Comparison of ENCODE assay signal across 1 cellular context in the genomic region with DNA sequence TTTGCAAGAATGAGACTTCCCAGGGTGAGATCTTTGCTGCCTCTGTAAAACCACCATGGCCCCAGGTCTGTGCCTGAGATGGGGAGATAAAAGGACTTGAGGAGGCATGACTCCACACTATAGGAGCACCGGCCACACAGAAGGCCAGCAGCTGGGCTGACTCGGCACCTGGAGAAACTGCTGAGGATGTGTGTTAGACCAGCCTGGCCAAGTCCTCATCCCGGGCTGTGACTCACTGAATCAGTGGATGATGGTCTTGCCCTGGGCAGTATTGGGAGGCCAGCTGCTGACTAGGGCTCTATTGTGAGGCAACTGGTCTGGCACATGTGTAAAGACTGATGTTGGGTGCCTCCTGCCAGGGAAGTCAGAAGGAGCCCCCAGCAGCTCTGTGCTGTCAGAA.
TF ChIP-seq lines count a peak whose summit lies in the region.

No MANE protein-coding gene starts in this region.

TF ChIP-seq in SK-N-SH treated with all-trans-retinoic acid at 6 μM for 48 hours, 23 proteins besides CTCF, POLR2A, EP300 and RAD21 (continued from another document):
- TF ChIP-seq PPARA (CRISPR knock-in tag; IDR thresholded peaks at IDR 0.05; ENCODE audit: borderline replicate concordance) (no peak), ZFP3 (CRISPR knock-in tag; IDR thresholded peaks at IDR 0.05) (no peak), RARB (CRISPR knock-in tag; IDR thresholded peaks at IDR 0.05) (no peak), ZC3H10 (CRISPR knock-in tag; IDR thresholded peaks at IDR 0.05) (no peak), OSR1 (CRISPR knock-in tag; IDR thresholded peaks at IDR 0.05) (no peak), TOX (CRISPR knock-in tag; IDR thresholded peaks at IDR 0.05; ENCODE audit: borderline replicate concordance) (no peak)
- TF ChIP-seq, protein P1, sequence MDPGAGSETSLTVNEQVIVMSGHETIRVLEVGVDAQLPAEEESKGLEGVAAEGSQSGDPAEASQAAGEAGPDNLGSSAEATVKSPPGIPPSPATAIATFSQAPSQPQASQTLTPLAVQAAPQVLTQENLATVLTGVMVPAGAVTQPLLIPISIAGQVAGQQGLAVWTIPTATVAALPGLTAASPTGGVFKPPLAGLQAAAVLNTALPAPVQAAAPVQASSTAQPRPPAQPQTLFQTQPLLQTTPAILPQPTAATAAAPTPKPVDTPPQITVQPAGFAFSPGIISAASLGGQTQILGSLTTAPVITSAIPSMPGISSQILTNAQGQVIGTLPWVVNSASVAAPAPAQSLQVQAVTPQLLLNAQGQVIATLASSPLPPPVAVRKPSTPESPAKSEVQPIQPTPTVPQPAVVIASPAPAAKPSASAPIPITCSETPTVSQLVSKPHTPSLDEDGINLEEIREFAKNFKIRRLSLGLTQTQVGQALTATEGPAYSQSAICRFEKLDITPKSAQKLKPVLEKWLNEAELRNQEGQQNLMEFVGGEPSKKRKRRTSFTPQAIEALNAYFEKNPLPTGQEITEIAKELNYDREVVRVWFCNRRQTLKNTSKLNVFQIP (CRISPR knock-in tag; IDR thresholded peaks at IDR 0.05; ENCODE audit: borderline replicate concordance, low read depth) = no peak
TF ChIP-seq in SK-N-SH treated with all-trans-retinoic acid at 6 μM for 48 hours: peak in this region for 0.
